22 cellular contexts compared by ENCODE assay signal in genomic region chr6:170044836-170045562, GRCh38.
DNase-seq lines count a peak whose midpoint lies in the region; ATAC-seq and TF ChIP-seq lines count a peak whose summit lies in the region.
"Had no signal": no experiment of that assay in that cellular context is flagged by ENCODE, and none has a peak within 500 bp of the region (broad histone marks: within the 10 kb centered on the region; RNA-seq: fewer than 3 reads in every experiment).

No MANE protein-coding gene starts in this region.

- H3K27ac ChIP-seq in right cardiac atrium (ENCODE audit: low read length) = peak overlapping the region; percentile 71
- H3K27ac ChIP-seq in neuronal stem cell (replicated peaks; ENCODE audit: low read length) = no peak overlapping the region
- no peak overlapping the region for H3K27ac ChIP-seq in aorta (ENCODE audit: low read depth in 1 of 2, low read length in 2 of 2)
- H3K27ac ChIP-seq: C4-2B, PC-9 had no signal

- H3K14ac ChIP-seq in neuronal stem cell (ENCODE audit: low read length) = no peak overlapping the region

- peak overlapping the region; percentile 76 for H2AK5ac ChIP-seq in neuronal stem cell (ENCODE audit: low read depth, low read length)

- H3K4me3 ChIP-seq in right cardiac atrium (ENCODE audit: low read length) = no peak overlapping the region
- no peak overlapping the region for H3K4me3 ChIP-seq in neuronal stem cell (ENCODE audit: low read length in 2 of 2)
- H3K4me3 ChIP-seq in aorta (ENCODE audit: low read length in 2 of 2) = no peak overlapping the region
- H3K4me3 ChIP-seq: K562, MG63, PC-9 had no signal

- 87% methylated on average over 13 of the region's 13 CpGs for WGBS in right cardiac atrium
- no CpG with 5 or more reads among the region's 13 CpGs for WGBS in neuronal stem cell (ENCODE audit: extremely low coverage in 2 of 2, insufficient read length in 2 of 2, insufficient replicate concordance in 1 of 2), 2 donors
- WGBS in aorta, 2 donors = 91 to 93% methylated on average over 13 of the region's 13 CpGs

- peak overlapping the region; percentile 57 for H4K91ac ChIP-seq in neuronal stem cell (ENCODE audit: low read depth, low read length, poor library complexity)

- ATAC-seq in Right ventricle myocardium inferior (no peak), left cardiac atrium (no peak), right cardiac atrium (no peak), aorta (ENCODE audit: low FRiP score) (no peak), HG02885 (IDR thresholded peaks at IDR 0.05; ENCODE audit: poor library complexity, unreplicated experiment) (no peak)
- ATAC-seq: K562 had no signal

- H3K18ac ChIP-seq in neuronal stem cell (ENCODE audit: low read length) = peak overlapping the region; percentile 27

- peak overlapping the region; percentile 72 for H2BK15ac ChIP-seq in neuronal stem cell (ENCODE audit: low read length)

- H4K8ac ChIP-seq in neuronal stem cell (ENCODE audit: low read depth, low read length) = no peak overlapping the region

- H3K36me3 ChIP-seq in neuronal stem cell (replicated peaks in 1 of 2; ENCODE audit: control insufficient read depth in 2 of 2, insufficient read depth in 2 of 2, low read length in 2 of 2) = no peaks in the 10 kb centered on the region
- no peaks in the 10 kb centered on the region for H3K36me3 ChIP-seq in aorta (ENCODE audit: control insufficient read depth in 1 of 2, insufficient read depth in 2 of 2, low read length in 1 of 2)
- H3K36me3 ChIP-seq: MG63 had no signal

- no peak for TF ChIP-seq POLR2A in erythroblast (IDR thresholded peaks at IDR 0.05; ENCODE audit: low read length)

- H3K27me3 ChIP-seq in right cardiac atrium (ENCODE audit: control insufficient read depth, insufficient read depth) (no peaks in the 10 kb centered on the region), neuronal stem cell (ENCODE audit: control insufficient read depth in 3 of 3, insufficient read depth in 3 of 3, low read depth in 1 of 3, low read length in 3 of 3) (peaks cover 0 to 9% (median 0%) of the 10 kb centered on the region in 3 experiments), aorta (ENCODE audit: control insufficient read depth in 1 of 2, insufficient read depth in 2 of 2, low read length in 1 of 2) (no peaks in the 10 kb centered on the region)
- H3K27me3 ChIP-seq: MG63 had no signal

- no peaks in the 10 kb centered on the region for H3K79me1 ChIP-seq in neuronal stem cell (ENCODE audit: low read depth, low read length)

- no peak overlapping the region for H3K23ac ChIP-seq in neuronal stem cell (ENCODE audit: low read depth, low read length, poor library complexity)

- H3K4me2 ChIP-seq in neuronal stem cell (ENCODE audit: insufficient read depth, low read length, poor library complexity, severe bottlenecking) = no peak overlapping the region
- H3K4me2 ChIP-seq: PC-9 had no signal

- no peak overlapping the region for H3K4ac ChIP-seq in neuronal stem cell (ENCODE audit: low read length)

- no peak overlapping the region for H2AFZ ChIP-seq in neuronal stem cell (ENCODE audit: low read length)
- H2AFZ ChIP-seq: PC-9 had no signal

- peak overlapping the region; percentile 16 for H2BK120ac ChIP-seq in neuronal stem cell (ENCODE audit: low read depth, low read length)

- no peak overlapping the region for H2BK12ac ChIP-seq in neuronal stem cell (ENCODE audit: low read length)

- DNase-seq in Right ventricle myocardium inferior (ENCODE audit: missing footprints) = peak; percentile 42
- no peak for DNase-seq in left cardiac atrium
- no peak for DNase-seq in right cardiac atrium
- DNase-seq in neuronal stem cell (ENCODE audit: low spot score) = no peak
- peak; percentile 27 to 30 for DNase-seq in aorta
- DNase-seq in stimulated activated naive CD4-positive, alpha-beta T cell treated with Interleukin-2 at 50 U/mL for 16 hours (lab: John Stamatoyannopoulos, UW) = no peak
- no peak for DNase-seq in erythroblast (lab: John Stamatoyannopoulos, UW)
- DNase-seq: CD8-positive, alpha-beta memory T cell; DMS53; GDM1; MG63; NCI-H1048; NCI-H1436; NCI-H187 treated with DMSO at 0.1 percent for 48 hours; NCI-H2107; NCI-H2227 treated with DMSO at 0.1 percent for 48 hours; NCI-H510A; PC-9; RPMI8226 had no signal

- no peaks in the 10 kb centered on the region for H3K9me3 ChIP-seq in right cardiac atrium (ENCODE audit: control insufficient read depth, low read length)
- H3K9me3 ChIP-seq in neuronal stem cell (replicated peaks in 1 of 2; ENCODE audit: control insufficient read depth in 2 of 2, insufficient read depth in 1 of 2, low read depth in 1 of 2, low read length in 2 of 2) = no peaks in the 10 kb centered on the region
- no peaks in the 10 kb centered on the region for H3K9me3 ChIP-seq in aorta (ENCODE audit: control insufficient read depth, low read length)
- H3K9me3 ChIP-seq: MG63 had no signal

- no peak overlapping the region for H3K9ac ChIP-seq in neuronal stem cell (ENCODE audit: low read depth, low read length, poor library complexity)

- no peak overlapping the region for H2BK5ac ChIP-seq in neuronal stem cell (ENCODE audit: low read length)

- H3K4me1 ChIP-seq in right cardiac atrium (ENCODE audit: control insufficient read depth, insufficient read depth, low read length) (peaks cover 6% of the 10 kb centered on the region), neuronal stem cell (ENCODE audit: control insufficient read depth in 2 of 2, insufficient read depth in 1 of 2, low read depth in 1 of 2, low read length in 2 of 2) (peaks cover 0 to 6% of the 10 kb centered on the region in 2 donors), aorta (ENCODE audit: control insufficient read depth in 1 of 2, insufficient read depth in 2 of 2, low read length in 2 of 2) (no peaks in the 10 kb centered on the region)

- intact Hi-C loops in Right ventricle myocardium inferior (cut with DNase I) (loop anchor here (1.0 to 5.0 kb wide), 2 partner anchors 78 to 245 kb away; no protein-coding TSS in a partner anchor), left cardiac atrium (cut with DNase I) (loop anchor here in 1 of 2 donors (2.0 kb wide), 2 partner anchors 122 to 246 kb away; partner anchors contain the start of gene DLL1), right cardiac atrium (cut with DNase I) (loop anchor here in 2 of 4 donors (5.0 to 10.0 kb wide), 2 partner anchors 240 to 477 kb away; no protein-coding TSS in a partner anchor), aorta (cut with DNase I) (no loop called here)

Comparison
In these comparisons a context has a peak if more than half of its experiments do, and no peak if none do; other contexts are left out.
1. DNase-seq: peak in Right ventricle myocardium inferior (single experiment) and aorta (2 of 2); none in left cardiac atrium (single experiment), right cardiac atrium (0 of 3), neuronal stem cell (single experiment), stimulated activated naive CD4-positive, alpha-beta T cell treated with Interleukin-2 at 50 U/mL for 16 hours (single experiment) and erythroblast (0 of 2).